ENCODE assay signal across 1 cellular context in the genomic region with DNA sequence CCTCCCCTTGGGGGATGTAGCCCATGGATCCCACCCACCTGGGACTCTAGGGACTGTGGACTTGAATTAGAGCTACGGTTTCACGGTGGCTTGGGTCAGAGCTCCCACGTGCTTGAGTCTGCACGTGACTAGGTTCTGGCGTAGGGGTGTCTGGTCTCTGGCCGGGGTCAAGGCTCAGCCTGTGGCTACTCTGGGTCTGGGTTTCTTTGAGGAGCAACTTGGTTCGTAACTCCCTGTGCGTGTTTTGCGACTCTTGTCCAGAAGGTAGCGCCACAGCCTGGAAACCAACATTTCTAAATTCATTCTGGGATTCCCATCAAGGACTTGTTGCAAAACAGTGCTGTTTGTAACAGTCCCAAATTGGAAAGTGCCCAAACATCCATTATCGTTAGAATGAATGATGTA.
TF ChIP-seq lines count a peak whose summit lies in the region.

No MANE protein-coding gene starts in this region.

TF ChIP-seq in HepG2, 621 proteins besides CTCF, POLR2A, EP300 and RAD21 (continued from another document and continues in another):
- TF ChIP-seq, protein P1, sequence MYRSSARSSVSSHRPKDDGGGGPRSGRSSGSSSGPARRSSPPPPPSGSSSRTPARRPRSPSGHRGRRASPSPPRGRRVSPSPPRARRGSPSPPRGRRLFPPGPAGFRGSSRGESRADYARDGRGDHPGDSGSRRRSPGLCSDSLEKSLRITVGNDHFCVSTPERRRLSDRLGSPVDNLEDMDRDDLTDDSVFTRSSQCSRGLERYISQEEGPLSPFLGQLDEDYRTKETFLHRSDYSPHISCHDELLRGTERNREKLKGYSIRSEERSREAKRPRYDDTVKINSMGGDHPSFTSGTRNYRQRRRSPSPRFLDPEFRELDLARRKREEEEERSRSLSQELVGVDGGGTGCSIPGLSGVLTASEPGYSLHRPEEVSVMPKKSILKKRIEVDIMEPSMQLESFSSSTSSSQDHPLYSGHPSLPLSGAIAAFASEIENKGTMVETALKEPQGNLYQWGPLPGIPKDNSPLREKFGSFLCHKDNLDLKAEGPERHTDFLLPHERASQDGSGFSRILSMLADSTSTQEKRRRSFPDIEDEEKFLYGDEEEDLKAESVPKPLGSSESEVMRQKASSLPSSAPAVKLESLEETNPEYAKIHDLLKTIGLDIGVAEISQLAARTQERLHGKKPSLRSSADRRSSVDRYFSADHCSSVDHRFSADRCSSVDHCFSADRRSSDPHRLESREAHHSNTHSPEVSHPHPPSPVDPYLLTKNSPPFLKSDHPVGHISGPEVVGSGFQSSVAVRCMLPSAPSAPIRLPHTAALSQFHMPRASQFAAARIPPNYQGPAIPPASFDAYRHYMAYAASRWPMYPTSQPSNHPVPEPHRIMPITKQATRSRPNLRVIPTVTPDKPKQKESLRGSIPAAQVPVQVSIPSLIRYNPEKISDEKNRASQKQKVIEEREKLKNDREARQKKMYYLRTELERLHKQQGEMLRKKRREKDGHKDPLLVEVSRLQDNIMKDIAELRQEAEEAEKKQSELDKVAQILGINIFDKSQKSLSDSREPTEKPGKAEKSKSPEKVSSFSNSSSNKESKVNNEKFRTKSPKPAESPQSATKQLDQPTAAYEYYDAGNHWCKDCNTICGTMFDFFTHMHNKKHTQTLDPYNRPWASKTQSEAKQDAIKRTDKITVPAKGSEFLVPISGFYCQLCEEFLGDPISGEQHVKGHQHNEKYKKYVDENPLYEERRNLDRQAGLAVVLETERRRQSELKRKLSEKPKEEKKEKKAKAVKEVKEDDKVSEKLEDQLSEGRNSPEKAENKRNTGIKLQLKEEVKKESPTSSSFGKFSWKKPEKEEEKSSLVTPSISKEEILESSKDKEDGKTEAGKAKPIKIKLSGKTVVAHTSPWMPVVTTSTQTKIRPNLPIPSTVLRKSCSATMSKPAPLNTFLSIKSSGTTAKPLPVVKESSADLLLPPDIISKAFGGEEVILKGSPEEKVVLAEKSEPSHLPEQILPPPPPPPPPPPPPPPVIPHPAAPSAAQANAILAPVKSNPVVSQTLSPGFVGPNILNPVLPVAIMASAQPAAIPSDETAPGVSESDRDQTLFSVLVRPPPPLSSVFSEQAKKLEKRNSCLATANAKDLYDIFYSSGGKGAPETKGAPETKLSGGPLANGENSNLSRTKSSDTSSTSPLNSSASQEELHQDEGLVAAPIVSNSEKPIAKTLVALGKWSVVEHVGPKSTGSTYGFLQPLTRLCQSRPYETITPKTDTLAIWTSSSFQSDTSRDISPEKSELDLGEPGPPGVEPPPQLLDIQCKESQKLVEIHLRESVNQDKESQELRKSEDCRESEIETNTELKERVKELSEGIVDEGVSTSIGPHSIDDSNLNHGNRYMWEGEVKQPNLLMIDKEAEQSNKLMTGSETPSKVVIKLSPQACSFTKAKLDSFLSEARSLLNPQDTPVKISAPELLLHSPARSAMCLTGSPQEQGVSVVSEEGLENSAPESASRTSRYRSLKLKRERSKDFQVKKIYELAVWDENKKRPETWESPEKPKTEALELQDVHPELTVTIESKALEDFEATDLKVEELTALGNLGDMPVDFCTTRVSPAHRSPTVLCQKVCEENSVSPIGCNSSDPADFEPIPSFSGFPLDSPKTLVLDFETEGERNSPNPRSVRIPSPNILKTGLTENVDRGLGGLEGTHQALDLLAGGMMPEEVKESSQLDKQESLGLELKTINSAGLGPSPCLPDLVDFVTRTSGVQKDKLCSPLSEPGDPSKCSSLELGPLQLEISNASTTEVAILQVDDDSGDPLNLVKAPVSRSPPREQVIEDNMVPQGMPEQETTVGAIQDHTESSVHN (CRISPR knock-in tag; IDR thresholded peaks at IDR 0.05): no peak
- TF ChIP-seq TMF1 (CRISPR knock-in tag; IDR thresholded peaks at IDR 0.05; ENCODE audit: low read depth) (no peak), ZNF598 (CRISPR knock-in tag; IDR thresholded peaks at IDR 0.05; ENCODE audit: borderline replicate concordance) (no peak), TBX2 (CRISPR knock-in tag; IDR thresholded peaks at IDR 0.05; ENCODE audit: borderline replicate concordance) (no peak), ZNF605 (CRISPR knock-in tag; IDR thresholded peaks at IDR 0.05) (no peak), ZNF550 (CRISPR knock-in tag; IDR thresholded peaks at IDR 0.05; ENCODE audit: borderline replicate concordance) (no peak), ZNF776 (CRISPR knock-in tag; IDR thresholded peaks at IDR 0.05) (no peak), KDM1A (CRISPR knock-in tag; IDR thresholded peaks at IDR 0.05) (no peak), ZNF468 (CRISPR knock-in tag; IDR thresholded peaks at IDR 0.05) (no peak), ZFY (CRISPR knock-in tag; IDR thresholded peaks at IDR 0.05) (0 out of 2 replicates have a peak, but pooled peaks have one; percentile 24), ZNF891 (CRISPR knock-in tag; IDR thresholded peaks at IDR 0.05) (no peak), MTF2 (CRISPR knock-in tag; IDR thresholded peaks at IDR 0.05; ENCODE audit: borderline replicate concordance) (no peak), MBNL3 (CRISPR knock-in tag; conservative IDR thresholded peaks at IDR 0.05) (no peak), RORA (CRISPR knock-in tag; IDR thresholded peaks at IDR 0.05) (no peak), SOX6 (IDR thresholded peaks at IDR 0.05) (no peak), SOX6 (CRISPR knock-in tag; IDR thresholded peaks at IDR 0.05) (peak; percentile 44), ZNF619 (CRISPR knock-in tag; IDR thresholded peaks at IDR 0.05) (no peak)
- TF ChIP-seq, protein P2, sequence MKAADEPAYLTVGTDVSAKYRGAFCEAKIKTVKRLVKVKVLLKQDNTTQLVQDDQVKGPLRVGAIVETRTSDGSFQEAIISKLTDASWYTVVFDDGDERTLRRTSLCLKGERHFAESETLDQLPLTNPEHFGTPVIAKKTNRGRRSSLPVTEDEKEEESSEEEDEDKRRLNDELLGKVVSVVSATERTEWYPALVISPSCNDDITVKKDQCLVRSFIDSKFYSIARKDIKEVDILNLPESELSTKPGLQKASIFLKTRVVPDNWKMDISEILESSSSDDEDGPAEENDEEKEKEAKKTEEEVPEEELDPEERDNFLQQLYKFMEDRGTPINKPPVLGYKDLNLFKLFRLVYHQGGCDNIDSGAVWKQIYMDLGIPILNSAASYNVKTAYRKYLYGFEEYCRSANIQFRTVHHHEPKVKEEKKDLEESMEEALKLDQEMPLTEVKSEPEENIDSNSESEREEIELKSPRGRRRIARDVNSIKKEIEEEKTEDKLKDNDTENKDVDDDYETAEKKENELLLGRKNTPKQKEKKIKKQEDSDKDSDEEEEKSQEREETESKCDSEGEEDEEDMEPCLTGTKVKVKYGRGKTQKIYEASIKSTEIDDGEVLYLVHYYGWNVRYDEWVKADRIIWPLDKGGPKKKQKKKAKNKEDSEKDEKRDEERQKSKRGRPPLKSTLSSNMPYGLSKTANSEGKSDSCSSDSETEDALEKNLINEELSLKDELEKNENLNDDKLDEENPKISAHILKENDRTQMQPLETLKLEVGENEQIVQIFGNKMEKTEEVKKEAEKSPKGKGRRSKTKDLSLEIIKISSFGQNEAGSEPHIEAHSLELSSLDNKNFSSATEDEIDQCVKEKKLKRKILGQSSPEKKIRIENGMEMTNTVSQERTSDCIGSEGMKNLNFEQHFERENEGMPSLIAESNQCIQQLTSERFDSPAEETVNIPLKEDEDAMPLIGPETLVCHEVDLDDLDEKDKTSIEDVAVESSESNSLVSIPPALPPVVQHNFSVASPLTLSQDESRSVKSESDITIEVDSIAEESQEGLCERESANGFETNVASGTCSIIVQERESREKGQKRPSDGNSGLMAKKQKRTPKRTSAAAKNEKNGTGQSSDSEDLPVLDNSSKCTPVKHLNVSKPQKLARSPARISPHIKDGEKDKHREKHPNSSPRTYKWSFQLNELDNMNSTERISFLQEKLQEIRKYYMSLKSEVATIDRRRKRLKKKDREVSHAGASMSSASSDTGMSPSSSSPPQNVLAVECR (CRISPR knock-in tag; IDR thresholded peaks at IDR 0.05; ENCODE audit: borderline replicate concordance): peak; percentile 37; the same call in 1 of the 2 replicates
- TF ChIP-seq, protein P3, sequence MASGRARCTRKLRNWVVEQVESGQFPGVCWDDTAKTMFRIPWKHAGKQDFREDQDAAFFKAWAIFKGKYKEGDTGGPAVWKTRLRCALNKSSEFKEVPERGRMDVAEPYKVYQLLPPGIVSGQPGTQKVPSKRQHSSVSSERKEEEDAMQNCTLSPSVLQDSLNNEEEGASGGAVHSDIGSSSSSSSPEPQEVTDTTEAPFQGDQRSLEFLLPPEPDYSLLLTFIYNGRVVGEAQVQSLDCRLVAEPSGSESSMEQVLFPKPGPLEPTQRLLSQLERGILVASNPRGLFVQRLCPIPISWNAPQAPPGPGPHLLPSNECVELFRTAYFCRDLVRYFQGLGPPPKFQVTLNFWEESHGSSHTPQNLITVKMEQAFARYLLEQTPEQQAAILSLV (CRISPR knock-in tag; IDR thresholded peaks at IDR 0.05; ENCODE audit: borderline replicate concordance): no peak
- TF ChIP-seq, protein P4, sequence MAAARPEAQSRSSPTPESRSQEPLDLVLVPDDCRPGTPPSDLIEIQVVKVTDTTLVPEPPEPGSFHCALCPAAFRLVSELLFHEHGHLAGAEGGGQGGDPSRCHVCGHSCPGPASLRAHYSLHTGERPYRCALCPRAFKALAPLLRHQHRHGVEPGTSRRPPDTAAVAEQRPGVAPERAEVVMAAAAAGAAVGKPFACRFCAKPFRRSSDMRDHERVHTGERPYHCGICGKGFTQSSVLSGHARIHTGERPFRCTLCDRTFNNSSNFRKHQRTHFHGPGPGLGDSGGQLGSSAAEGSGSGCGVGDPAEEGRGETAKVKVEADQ (CRISPR knock-in tag; IDR thresholded peaks at IDR 0.05; ENCODE audit: borderline replicate concordance): no peak
- TF ChIP-seq, protein P5, sequence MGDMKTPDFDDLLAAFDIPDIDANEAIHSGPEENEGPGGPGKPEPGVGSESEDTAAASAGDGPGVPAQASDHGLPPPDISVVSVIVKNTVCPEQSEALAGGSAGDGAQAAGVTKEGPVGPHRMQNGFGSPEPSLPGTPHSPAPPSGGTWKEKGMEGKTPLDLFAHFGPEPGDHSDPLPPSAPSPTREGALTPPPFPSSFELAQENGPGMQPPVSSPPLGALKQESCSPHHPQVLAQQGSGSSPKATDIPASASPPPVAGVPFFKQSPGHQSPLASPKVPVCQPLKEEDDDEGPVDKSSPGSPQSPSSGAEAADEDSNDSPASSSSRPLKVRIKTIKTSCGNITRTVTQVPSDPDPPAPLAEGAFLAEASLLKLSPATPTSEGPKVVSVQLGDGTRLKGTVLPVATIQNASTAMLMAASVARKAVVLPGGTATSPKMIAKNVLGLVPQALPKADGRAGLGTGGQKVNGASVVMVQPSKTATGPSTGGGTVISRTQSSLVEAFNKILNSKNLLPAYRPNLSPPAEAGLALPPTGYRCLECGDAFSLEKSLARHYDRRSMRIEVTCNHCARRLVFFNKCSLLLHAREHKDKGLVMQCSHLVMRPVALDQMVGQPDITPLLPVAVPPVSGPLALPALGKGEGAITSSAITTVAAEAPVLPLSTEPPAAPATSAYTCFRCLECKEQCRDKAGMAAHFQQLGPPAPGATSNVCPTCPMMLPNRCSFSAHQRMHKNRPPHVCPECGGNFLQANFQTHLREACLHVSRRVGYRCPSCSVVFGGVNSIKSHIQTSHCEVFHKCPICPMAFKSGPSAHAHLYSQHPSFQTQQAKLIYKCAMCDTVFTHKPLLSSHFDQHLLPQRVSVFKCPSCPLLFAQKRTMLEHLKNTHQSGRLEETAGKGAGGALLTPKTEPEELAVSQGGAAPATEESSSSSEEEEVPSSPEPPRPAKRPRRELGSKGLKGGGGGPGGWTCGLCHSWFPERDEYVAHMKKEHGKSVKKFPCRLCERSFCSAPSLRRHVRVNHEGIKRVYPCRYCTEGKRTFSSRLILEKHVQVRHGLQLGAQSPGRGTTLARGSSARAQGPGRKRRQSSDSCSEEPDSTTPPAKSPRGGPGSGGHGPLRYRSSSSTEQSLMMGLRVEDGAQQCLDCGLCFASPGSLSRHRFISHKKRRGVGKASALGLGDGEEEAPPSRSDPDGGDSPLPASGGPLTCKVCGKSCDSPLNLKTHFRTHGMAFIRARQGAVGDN (CRISPR knock-in tag; IDR thresholded peaks at IDR 0.05): peak; percentile 61
- TF ChIP-seq, protein P6, sequence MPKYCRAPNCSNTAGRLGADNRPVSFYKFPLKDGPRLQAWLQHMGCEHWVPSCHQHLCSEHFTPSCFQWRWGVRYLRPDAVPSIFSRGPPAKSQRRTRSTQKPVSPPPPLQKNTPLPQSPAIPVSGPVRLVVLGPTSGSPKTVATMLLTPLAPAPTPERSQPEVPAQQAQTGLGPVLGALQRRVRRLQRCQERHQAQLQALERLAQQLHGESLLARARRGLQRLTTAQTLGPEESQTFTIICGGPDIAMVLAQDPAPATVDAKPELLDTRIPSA (CRISPR knock-in tag; IDR thresholded peaks at IDR 0.05; ENCODE audit: borderline replicate concordance): no peak
- TF ChIP-seq, protein P7, sequence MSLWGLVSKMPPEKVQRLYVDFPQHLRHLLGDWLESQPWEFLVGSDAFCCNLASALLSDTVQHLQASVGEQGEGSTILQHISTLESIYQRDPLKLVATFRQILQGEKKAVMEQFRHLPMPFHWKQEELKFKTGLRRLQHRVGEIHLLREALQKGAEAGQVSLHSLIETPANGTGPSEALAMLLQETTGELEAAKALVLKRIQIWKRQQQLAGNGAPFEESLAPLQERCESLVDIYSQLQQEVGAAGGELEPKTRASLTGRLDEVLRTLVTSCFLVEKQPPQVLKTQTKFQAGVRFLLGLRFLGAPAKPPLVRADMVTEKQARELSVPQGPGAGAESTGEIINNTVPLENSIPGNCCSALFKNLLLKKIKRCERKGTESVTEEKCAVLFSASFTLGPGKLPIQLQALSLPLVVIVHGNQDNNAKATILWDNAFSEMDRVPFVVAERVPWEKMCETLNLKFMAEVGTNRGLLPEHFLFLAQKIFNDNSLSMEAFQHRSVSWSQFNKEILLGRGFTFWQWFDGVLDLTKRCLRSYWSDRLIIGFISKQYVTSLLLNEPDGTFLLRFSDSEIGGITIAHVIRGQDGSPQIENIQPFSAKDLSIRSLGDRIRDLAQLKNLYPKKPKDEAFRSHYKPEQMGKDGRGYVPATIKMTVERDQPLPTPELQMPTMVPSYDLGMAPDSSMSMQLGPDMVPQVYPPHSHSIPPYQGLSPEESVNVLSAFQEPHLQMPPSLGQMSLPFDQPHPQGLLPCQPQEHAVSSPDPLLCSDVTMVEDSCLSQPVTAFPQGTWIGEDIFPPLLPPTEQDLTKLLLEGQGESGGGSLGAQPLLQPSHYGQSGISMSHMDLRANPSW (CRISPR knock-in tag; IDR thresholded peaks at IDR 0.05; ENCODE audit: borderline replicate concordance): no peak
